In genomic region chr7:143598086-143598485, GRCh38 we compare ENCODE assay signal across 9 cellular contexts. TPM values are rescaled to one million over a fixed set of nuclear protein-coding genes. Genes with fewer than 3 reads are reported as not detected.
DNase-seq lines count a peak whose midpoint lies in the region; ATAC-seq and TF ChIP-seq lines count a peak whose summit lies in the region.
"Not testable (repeated sequence)": the region's sequence is repeated elsewhere in the genome, so short reads cannot be mapped to it uniquely, and the experiment has no call there.
"Had no signal": no experiment of that assay in that cellular context is flagged by ENCODE, and none has a peak within 500 bp of the region (broad histone marks: within the 10 kb centered on the region; RNA-seq: fewer than 3 reads in every experiment).

No MANE protein-coding gene starts in this region.

- not testable (repeated sequence) for H2AFZ ChIP-seq in HCT116 (ENCODE audit: low read depth, low read length, poor library complexity, severe bottlenecking)

- not testable (repeated sequence) for TF ChIP-seq RAD21 in HCT116 (IDR thresholded peaks at IDR 0.05; ENCODE audit: low read depth)

- TSS peak; percentile 80 for BruUV-seq in HCT116 (replicated peaks; lab: Mats Ljungman, UMichigan)

- H3K27me3 Mint-ChIP-seq in type B pancreatic cell = not testable (repeated sequence)

- H3K4me2 ChIP-seq in HCT116 (ENCODE audit: low read length) = not testable (repeated sequence)

- not testable (repeated sequence) for H3K9ac ChIP-seq in HCT116 (ENCODE audit: low read length)

- H3K27me3 ChIP-seq in HCT116 (ENCODE audit: insufficient read depth, low read length); right cardiac atrium (ENCODE audit: control insufficient read depth, insufficient read depth); spleen (replicated peaks in 1 of 7): not testable (repeated sequence)

- intact Hi-C loops in HCT116 (cut with micrococcal nuclease); Right ventricle myocardium superior (cut with DNase I); right cardiac atrium (cut with DNase I); spleen (cut with DNase I; ENCODE audit: low total_unique reads): not testable (repeated sequence)

- H3K27ac ChIP-seq in HCT116 (ENCODE audit: low read depth, low read length); right cardiac atrium (ENCODE audit: low read length); spleen: not testable (repeated sequence)

- not testable (repeated sequence) for DNase-seq in HCT116 (ENCODE audit: low read depth, low spot score)
- DNase-seq in activated naive CD4-positive, alpha-beta T cell treated with Interleukin-2 at 50 U/mL for 16 hours = peak; percentile 1
- DNase-seq in Right ventricle myocardium superior = peak; percentile 28
- peak in 2 of 3 donors; percentile 14 to 21 for DNase-seq in right cardiac atrium
- DNase-seq in mesenteric fat pad (ENCODE audit: low spot score) = peak; percentile 65
- peak; percentile 28 for DNase-seq in spleen
- peak; percentile 37 for DNase-seq in type B pancreatic cell (ENCODE audit: extremely low spot score, unreplicated experiment)

- POLR2A ChIA-PET in HCT116 (lab: Charles Lee) = not testable (repeated sequence)

- not testable (repeated sequence) for TF ChIP-seq CTCF in HCT116 (IDR thresholded peaks at IDR 0.05 in 2 of 3, conservative IDR thresholded peaks at IDR 0.05 in 1 of 3; ENCODE audit: borderline replicate concordance in 1 of 3, insufficient read depth in 1 of 3, low read depth in 2 of 3, low read length in 2 of 3); spleen (IDR thresholded peaks at IDR 0.05 in 8 of 11, conservative IDR thresholded peaks at IDR 0.05 in 3 of 11); type B pancreatic cell (conservative IDR thresholded peaks at IDR 0.05)

- RAD21 ChIA-PET in HCT116 (lab: Charles Lee; ENCODE audit: low non-redundant PET in 1 of 2, low total read pairs in 2 of 2, uncharacterized antibody in 2 of 2, unreplicated experiment in 2 of 2) = not testable (repeated sequence)

- not testable (repeated sequence) for H3K4me3 Mint-ChIP-seq in type B pancreatic cell

- ATAC-seq in HCT116; Right ventricle myocardium superior (ENCODE audit: poor library complexity): not testable (repeated sequence)
- ATAC-seq in right cardiac atrium = peak in 1 of 2 donors; percentile 46

- H3K9me3 ChIP-seq in HCT116 (ENCODE audit: control insufficient read depth in 1 of 2, insufficient read depth in 1 of 2, low read depth in 1 of 2, low read length in 2 of 2); right cardiac atrium (ENCODE audit: control insufficient read depth, low read length); spleen: not testable (repeated sequence)

- H3K9me3 Mint-ChIP-seq in type B pancreatic cell = not testable (repeated sequence)

- not testable (repeated sequence) for H3K4me1 ChIP-seq in HCT116 (ENCODE audit: control insufficient read depth in 1 of 2, insufficient read depth in 2 of 2, low read length in 2 of 2); right cardiac atrium (ENCODE audit: control insufficient read depth, insufficient read depth, low read length); spleen

- H3K27ac Mint-ChIP-seq in type B pancreatic cell = not testable (repeated sequence)

- not testable (repeated sequence) for H3K9me2 ChIP-seq in HCT116 (ENCODE audit: insufficient read depth)

- not testable (repeated sequence) for H3K36me3 Mint-ChIP-seq in type B pancreatic cell

- not testable (repeated sequence) for H3K36me3 ChIP-seq in HCT116 (ENCODE audit: control insufficient read depth in 1 of 2, insufficient read depth in 2 of 2, low read length in 2 of 2); spleen

- H4K20me1 ChIP-seq in HCT116 (ENCODE audit: insufficient read depth) = not testable (repeated sequence)

- TF ChIP-seq POLR2A in HCT116 (IDR thresholded peaks at IDR 0.05; ENCODE audit: borderline replicate concordance, extremely low read depth, insufficient read depth, insufficient read length); spleen (IDR thresholded peaks at IDR 0.05): not testable (repeated sequence)

- CTCF ChIA-PET in HCT116 (lab: Charles Lee) = not testable (repeated sequence)

- H3K4me3 ChIP-seq in HCT116 (replicated peaks in 1 of 2; ENCODE audit: low read depth in 1 of 2, low read length in 2 of 2); right cardiac atrium (ENCODE audit: low read length); spleen: not testable (repeated sequence)

- WGBS in right cardiac atrium = 94% methylated on average over 4 of the region's 11 CpGs
- WGBS in spleen, 5 donors = 89 to 100% (median 90%) methylated on average over 3 to 4 of the region's 11 CpGs

- not testable (repeated sequence) for H3K79me2 ChIP-seq in HCT116 (ENCODE audit: insufficient read depth, low read length)

- H3K4me1 Mint-ChIP-seq in type B pancreatic cell (ENCODE audit: unreplicated experiment) = not testable (repeated sequence)

RNA-seq across cellular contexts. Expression of gene TCAF2, which starts 22.7 kb away (rescaled TPM):
- total RNA-seq in HCT116 (2021; ENCODE audit: unreplicated experiment) (1.3 TPM), Right ventricle myocardium superior (0.27 TPM), right cardiac atrium (under 1 TPM; 0.31 to 0.57 (median 0.43) TPM), mesenteric fat pad (0.87 TPM), spleen (10 to 100 TPM in 1 of 7 donors, 1 to 10 TPM in 6; 4.6 to 12.3 (median 7.1) TPM), type B pancreatic cell (ENCODE audit: low replicate concordance) (3.5 and 9.3 TPM in 2 replicates)
- 1.3 and 1.6 TPM in 2 replicates for polyA plus RNA-seq in HCT116 (2012)
- polyA plus RNA-seq in right cardiac atrium (0.41 TPM), spleen (1 to 10 TPM; 1.0 to 1.3 (median 1.1) TPM)

RNA-seq across cellular contexts. Expression of gene CTAGE15, which starts 26.5 kb away (rescaled TPM):
- total RNA-seq in HCT116 (2021; ENCODE audit: unreplicated experiment) (1.2 TPM), Right ventricle myocardium superior (not detected), right cardiac atrium (under 1 TPM in 1 of 4 donors, not detected in 3; 0.19 TPM), mesenteric fat pad (not detected), spleen (1 to 10 TPM in 2 of 7 donors, under 1 TPM in 2, not detected in 3; 0.13 to 2.8 (median 1.0) TPM), type B pancreatic cell (ENCODE audit: low replicate concordance) (0.17 and 1.6 TPM in 2 replicates)
- 0.22 and 0.35 TPM in 2 replicates for polyA plus RNA-seq in HCT116 (2012)
- polyA plus RNA-seq in right cardiac atrium (0.02 TPM), spleen (under 1 TPM in 2 of 3 donors, not detected in 1; 0.09 to 0.11 TPM)
- total RNA-seq: A172, Right ventricle myocardium inferior had no signal
